9 cellular contexts compared by ENCODE assay signal in genomic region chr10:118047363-118047719, GRCh38.
DNase-seq lines count a peak whose midpoint lies in the region; ATAC-seq and FAIRE-seq lines count a peak whose summit lies in the region.
"Had no signal": no experiment of that assay in that cellular context is flagged by ENCODE, and none has a peak within 500 bp of the region (broad histone marks: within the 10 kb centered on the region; RNA-seq: fewer than 3 reads in every experiment).

No MANE protein-coding gene starts in this region.

- H3K9ac ChIP-seq in iPS-20b (ENCODE audit: low read depth, low read length) (peak overlapping the region; percentile 66; the same call in 1 of the 2 replicates), subcutaneous abdominal adipose tissue (ENCODE audit: low read length in 5 of 5) (peak overlapping the region in 2 of 5 donors; percentile 58 to 76)

- ATAC-seq in GM18858 (IDR thresholded peaks at IDR 0.05; ENCODE audit: unreplicated experiment): no peak

- no peaks in the 10 kb centered on the region for H3K36me3 Mint-ChIP-seq in activated naive CD8-positive, alpha-beta T cell

- H3K4me1 Mint-ChIP-seq in activated naive CD8-positive, alpha-beta T cell (ENCODE audit: low read depth): peaks cover 40% of the 10 kb centered on the region

- H3K4me1 ChIP-seq in iPS-20b (ENCODE audit: insufficient read depth, low read length) (peaks cover 22% of the 10 kb centered on the region), subcutaneous abdominal adipose tissue (ENCODE audit: control insufficient read depth in 5 of 5, insufficient read depth in 5 of 5, low read length in 5 of 5) (peaks cover 2 to 31% (median 24%) of the 10 kb centered on the region in 5 donors)

- no peak for FAIRE-seq in HTR-8/SVneo (lab: Jason Lieb, UNC)
- FAIRE-seq: A204.1 had no signal

- H3K27ac ChIP-seq in iPS-20b (ENCODE audit: low read length): no peak overlapping the region
- H3K27ac ChIP-seq in subcutaneous abdominal adipose tissue (ENCODE audit: low read depth, low read length): peak overlapping the region; percentile 76

- H3K4me3 ChIP-seq in iPS-20b (ENCODE audit: low read length) (peak overlapping the region; percentile 74), subcutaneous abdominal adipose tissue (ENCODE audit: low read depth in 1 of 5, low read length in 5 of 5) (peak overlapping the region; percentile 63 to 88 (median 87))

- DNase-seq in DMS 273 (lab: John Stamatoyannopoulos, UW; ENCODE audit: unreplicated experiment) (peak; percentile 15), DMS 273 treated with DMSO at 0.1 percent for 48 hours (lab: John Stamatoyannopoulos, UW) (no peak), HTR-8/SVneo (ENCODE audit: insufficient read length, low spot score) (no peak), kidney tubule cell (ENCODE audit: low spot score) (no peak)

- H3K9me3 Mint-ChIP-seq in activated naive CD8-positive, alpha-beta T cell (ENCODE audit: low read depth): no peaks in the 10 kb centered on the region

- H3K9me3 ChIP-seq in iPS-20b (ENCODE audit: insufficient read depth, low read depth, low read length) (no peaks in the 10 kb centered on the region), subcutaneous abdominal adipose tissue (ENCODE audit: control insufficient read depth in 5 of 5, low read length in 5 of 5) (no peaks in the 10 kb centered on the region)

- peak overlapping the region; percentile 95 for H3K4me3 Mint-ChIP-seq in activated naive CD8-positive, alpha-beta T cell

- H3K27me3 Mint-ChIP-seq in activated naive CD8-positive, alpha-beta T cell: no peaks in the 10 kb centered on the region

- H3K27me3 ChIP-seq in iPS-20b (ENCODE audit: insufficient read depth, low read length) (no peaks in the 10 kb centered on the region), subcutaneous abdominal adipose tissue (ENCODE audit: control insufficient read depth in 5 of 5, insufficient read depth in 4 of 5, low read length in 5 of 5) (no peaks in the 10 kb centered on the region)

- H3K36me3 ChIP-seq in iPS-20b (ENCODE audit: insufficient read depth, low read depth, low read length) (no peaks in the 10 kb centered on the region), subcutaneous abdominal adipose tissue (ENCODE audit: control insufficient read depth in 5 of 5, insufficient read depth in 5 of 5, low read length in 5 of 5) (no peaks in the 10 kb centered on the region)

- peak overlapping the region; percentile 11 for H3K27ac Mint-ChIP-seq in activated naive CD8-positive, alpha-beta T cell
